Comparison of ENCODE assay signal across 36 cellular contexts in genomic region chr1:56795864-56796263, GRCh38. TPM values are rescaled to one million over a fixed set of nuclear protein-coding genes. Genes with fewer than 3 reads are reported as not detected.
"Had no signal": no experiment of that assay in that cellular context is flagged by ENCODE, and none has a peak within 500 bp of the region (broad histone marks: within the 10 kb centered on the region; RNA-seq: fewer than 3 reads in every experiment).

No MANE protein-coding gene starts in this region.

- H3K4me3 ChIP-seq: adrenal gland, body of pancreas, esophagus muscularis mucosa, gastrocnemius medialis, heart right ventricle had no signal

- ATAC-seq: activated naive CD8-positive, alpha-beta T cell treated with anti-CD3 and anti-CD28 coated beads, Interleukin-2, amount 50 U/mL, for 24 hours; activated T-cell treated with anti-CD3 and anti-CD28 coated beads, Interleukin-2, amount 50 U/mL, for 72 hours; activated T-helper 17 cell treated with anti-CD3 and anti-CD28 coated beads, Interleukin-2, amount 50 U/mL, for 72 hours; body of pancreas; effector memory CD8-positive, alpha-beta T cell; foreskin keratinocyte; gastrocnemius medialis; heart right ventricle; WTC11 had no signal

- H3K4me1 ChIP-seq: body of pancreas, foreskin keratinocyte had no signal

- H3K27me3 ChIP-seq: adrenal gland, body of pancreas, esophagus muscularis mucosa, gastrocnemius medialis, heart right ventricle had no signal

- H3K9me3 Mint-ChIP-seq: activated CD4-positive, alpha-beta memory T cell treated with anti-CD3 and anti-CD28 coated beads, Interleukin-2, amount 10 ng/mL, durations not matched to agents 7 days and 5 days; activated CD4-positive, alpha-beta T cell treated with anti-CD3 and anti-CD28 coated beads, Interleukin-2, amount 10 ng/mL, durations not matched to agents 7 days and 5 days; activated naive CD4-positive, alpha-beta T cell treated with anti-CD3 and anti-CD28 coated beads, Interleukin-2, amount 50 U/mL, for 24 hours; activated naive CD8-positive, alpha-beta T cell treated with anti-CD3 and anti-CD28 coated beads for 36 hours; activated naive CD8-positive, alpha-beta T cell treated with anti-CD3 and anti-CD28 coated beads, Interleukin-2, amount 50 U/mL, for 24 hours; activated T-cell treated with anti-CD3 and anti-CD28 coated beads, Interleukin-2, amount 50 U/mL, for 24 hours; activated T-helper 17 cell treated with anti-CD3 and anti-CD28 coated beads, Interleukin-2, amount 50 U/mL, for 72 hours; WTC11 had no signal

- H3K36me3 Mint-ChIP-seq: activated naive CD4-positive, alpha-beta T cell treated with anti-CD3 and anti-CD28 coated beads, Interleukin-2, amount 50 U/mL, for 24 hours; activated naive CD8-positive, alpha-beta T cell treated with anti-CD3 and anti-CD28 coated beads for 36 hours; WTC11 had no signal

- DNase-seq: activated CD4-positive, alpha-beta memory T cell treated with anti-CD3 and anti-CD28 coated beads, Interleukin-2, amount 10 ng/mL, durations not matched to agents 7 days and 5 days; activated CD4-positive, alpha-beta T cell treated with anti-CD3 and anti-CD28 coated beads for 1 hour; activated CD4-positive, alpha-beta T cell treated with anti-CD3 and anti-CD28 coated beads for 4 hours; activated CD4-positive, alpha-beta T cell treated with anti-CD3 and anti-CD28 coated beads, Interleukin-2, amount 10 ng/mL, durations not matched to agents 7 days and 5 days; activated CD4-positive, alpha-beta T cell treated with anti-CD3 and anti-CD28 coated beads, Interleukin-2, amount 50 U/mL, for 4 hours; activated CD8-positive, alpha-beta memory T cell treated with anti-CD3 and anti-CD28 coated beads, Interleukin-2, amount 50 U/mL, for 48 hours; activated effector memory CD4-positive, alpha-beta T cell treated with Interleukin-2 at 50 U/mL for 16 hours; activated gamma-delta T cell treated with Interleukin-2 at 50 U/mL for 16 hours; activated naive CD4-positive, alpha-beta T cell treated with Interleukin-2 at 50 U/mL for 16 hours; activated naive CD8-positive, alpha-beta T cell treated with anti-CD3 and anti-CD28 coated beads for 36 hours; activated naive CD8-positive, alpha-beta T cell treated with anti-CD3 and anti-CD28 coated beads, Interleukin-2, amount 50 U/mL, for 24 hours; activated T-cell treated with anti-CD3 and anti-CD28 coated beads for 4 hours; activated T-cell treated with anti-CD3 and anti-CD28 coated beads, Interleukin-2, amount 50 U/mL, for 24 hours; activated T-cell treated with anti-CD3 and anti-CD28 coated beads, Interleukin-2, amount 50 U/mL, for 72 hours; adrenal gland; amygdala; aorta; body of pancreas; caudate nucleus; cortex of kidney; dermis blood vessel endothelial cell; effector CD4-positive, alpha-beta T cell; effector memory CD8-positive, alpha-beta T cell; erythroblast; foreskin keratinocyte; gastrocnemius medialis; heart right ventricle; T-helper 2 cell had no signal

- H3K27ac Mint-ChIP-seq: activated CD4-positive, alpha-beta memory T cell treated with anti-CD3 and anti-CD28 coated beads, Interleukin-2, amount 10 ng/mL, durations not matched to agents 7 days and 5 days; activated CD4-positive, alpha-beta T cell treated with anti-CD3 and anti-CD28 coated beads, Interleukin-2, amount 10 ng/mL, durations not matched to agents 7 days and 5 days; activated naive CD4-positive, alpha-beta T cell treated with anti-CD3 and anti-CD28 coated beads, Interleukin-2, amount 50 U/mL, for 24 hours; activated naive CD8-positive, alpha-beta T cell treated with anti-CD3 and anti-CD28 coated beads for 36 hours; activated naive CD8-positive, alpha-beta T cell treated with anti-CD3 and anti-CD28 coated beads, Interleukin-2, amount 50 U/mL, for 24 hours; activated T-cell treated with anti-CD3 and anti-CD28 coated beads, Interleukin-2, amount 50 U/mL, for 24 hours; activated T-cell treated with anti-CD3 and anti-CD28 coated beads, Interleukin-2, amount 50 U/mL, for 72 hours; activated T-helper 17 cell treated with anti-CD3 and anti-CD28 coated beads, Interleukin-2, amount 50 U/mL, for 72 hours; effector memory CD8-positive, alpha-beta T cell; WTC11 had no signal

- H3K36me3 ChIP-seq: adrenal gland, esophagus muscularis mucosa, gastrocnemius medialis, heart right ventricle had no signal

- FAIRE-seq: colon had no signal

- H3K4me1 Mint-ChIP-seq: activated CD4-positive, alpha-beta memory T cell treated with anti-CD3 and anti-CD28 coated beads, Interleukin-2, amount 10 ng/mL, durations not matched to agents 7 days and 5 days; activated CD4-positive, alpha-beta T cell treated with anti-CD3 and anti-CD28 coated beads, Interleukin-2, amount 10 ng/mL, durations not matched to agents 7 days and 5 days; activated naive CD4-positive, alpha-beta T cell treated with anti-CD3 and anti-CD28 coated beads, Interleukin-2, amount 50 U/mL, for 24 hours; activated naive CD8-positive, alpha-beta T cell treated with anti-CD3 and anti-CD28 coated beads for 36 hours; activated naive CD8-positive, alpha-beta T cell treated with anti-CD3 and anti-CD28 coated beads, Interleukin-2, amount 50 U/mL, for 24 hours; activated T-helper 17 cell treated with anti-CD3 and anti-CD28 coated beads, Interleukin-2, amount 50 U/mL, for 72 hours had no signal

- H3K4me3 Mint-ChIP-seq: activated CD4-positive, alpha-beta memory T cell treated with anti-CD3 and anti-CD28 coated beads, Interleukin-2, amount 10 ng/mL, durations not matched to agents 7 days and 5 days; activated CD4-positive, alpha-beta T cell treated with anti-CD3 and anti-CD28 coated beads, Interleukin-2, amount 10 ng/mL, durations not matched to agents 7 days and 5 days; activated naive CD4-positive, alpha-beta T cell treated with anti-CD3 and anti-CD28 coated beads, Interleukin-2, amount 50 U/mL, for 24 hours; activated naive CD8-positive, alpha-beta T cell treated with anti-CD3 and anti-CD28 coated beads for 36 hours; activated naive CD8-positive, alpha-beta T cell treated with anti-CD3 and anti-CD28 coated beads, Interleukin-2, amount 50 U/mL, for 24 hours; activated T-cell treated with anti-CD3 and anti-CD28 coated beads, Interleukin-2, amount 50 U/mL, for 24 hours; activated T-cell treated with anti-CD3 and anti-CD28 coated beads, Interleukin-2, amount 50 U/mL, for 72 hours; activated T-helper 17 cell treated with anti-CD3 and anti-CD28 coated beads, Interleukin-2, amount 50 U/mL, for 72 hours; effector memory CD8-positive, alpha-beta T cell; WTC11 had no signal

- H3K27ac ChIP-seq: adrenal gland, body of pancreas, esophagus muscularis mucosa, foreskin keratinocyte, VCaP had no signal

- H3K9me3 ChIP-seq: adrenal gland, body of pancreas, esophagus muscularis mucosa, gastrocnemius medialis, heart right ventricle had no signal

RNA-seq across cellular contexts. Expression of gene FYB2, which starts 23.3 kb away (rescaled TPM):
- total RNA-seq: activated CD4-positive, alpha-beta memory T cell treated with anti-CD3 and anti-CD28 coated beads, Interleukin-2, amount 10 ng/mL, durations not matched to agents 7 days and 5 days; activated CD4-positive, alpha-beta T cell treated with anti-CD3 and anti-CD28 coated beads, Interleukin-2, amount 10 ng/mL, durations not matched to agents 7 days and 5 days; activated naive CD8-positive, alpha-beta T cell treated with anti-CD3 and anti-CD28 coated beads for 36 hours; activated T-cell treated with anti-CD3 and anti-CD28 coated beads, Interleukin-2, amount 50 U/mL, for 72 hours; activated T-helper 17 cell treated with anti-CD3 and anti-CD28 coated beads, Interleukin-2, amount 50 U/mL, for 72 hours; adrenal gland; aorta; dermis blood vessel endothelial cell; esophagus muscularis mucosa; foreskin keratinocyte; T-helper 1 cell treated with Interleukin-12 subunit alpha and Interleukin-12 subunit beta and Interleukin-4 antibody, amounts not matched to agents 30 ng/mL and 1 ng/mL, for 36 hours had no signal
- polyA plus RNA-seq: adrenal gland, foreskin keratinocyte had no signal

RNA-seq across cellular contexts. Expression of gene C8A, which starts 58.7 kb away (rescaled TPM):
- total RNA-seq: activated CD4-positive, alpha-beta memory T cell treated with anti-CD3 and anti-CD28 coated beads, Interleukin-2, amount 10 ng/mL, durations not matched to agents 7 days and 5 days; activated CD4-positive, alpha-beta T cell treated with anti-CD3 and anti-CD28 coated beads, Interleukin-2, amount 10 ng/mL, durations not matched to agents 7 days and 5 days; activated naive CD8-positive, alpha-beta T cell treated with anti-CD3 and anti-CD28 coated beads for 36 hours; activated T-cell treated with anti-CD3 and anti-CD28 coated beads, Interleukin-2, amount 50 U/mL, for 72 hours; activated T-helper 17 cell treated with anti-CD3 and anti-CD28 coated beads, Interleukin-2, amount 50 U/mL, for 72 hours; aorta; body of pancreas; chondrocyte; dermis blood vessel endothelial cell; esophagus muscularis mucosa; foreskin keratinocyte; T-helper 1 cell treated with Interleukin-12 subunit alpha and Interleukin-12 subunit beta and Interleukin-4 antibody, amounts not matched to agents 30 ng/mL and 1 ng/mL, for 36 hours had no signal
- polyA plus RNA-seq: aorta, foreskin keratinocyte, heart right ventricle had no signal
